ENCODE assay signal across 1 cellular context in the genomic region with DNA sequence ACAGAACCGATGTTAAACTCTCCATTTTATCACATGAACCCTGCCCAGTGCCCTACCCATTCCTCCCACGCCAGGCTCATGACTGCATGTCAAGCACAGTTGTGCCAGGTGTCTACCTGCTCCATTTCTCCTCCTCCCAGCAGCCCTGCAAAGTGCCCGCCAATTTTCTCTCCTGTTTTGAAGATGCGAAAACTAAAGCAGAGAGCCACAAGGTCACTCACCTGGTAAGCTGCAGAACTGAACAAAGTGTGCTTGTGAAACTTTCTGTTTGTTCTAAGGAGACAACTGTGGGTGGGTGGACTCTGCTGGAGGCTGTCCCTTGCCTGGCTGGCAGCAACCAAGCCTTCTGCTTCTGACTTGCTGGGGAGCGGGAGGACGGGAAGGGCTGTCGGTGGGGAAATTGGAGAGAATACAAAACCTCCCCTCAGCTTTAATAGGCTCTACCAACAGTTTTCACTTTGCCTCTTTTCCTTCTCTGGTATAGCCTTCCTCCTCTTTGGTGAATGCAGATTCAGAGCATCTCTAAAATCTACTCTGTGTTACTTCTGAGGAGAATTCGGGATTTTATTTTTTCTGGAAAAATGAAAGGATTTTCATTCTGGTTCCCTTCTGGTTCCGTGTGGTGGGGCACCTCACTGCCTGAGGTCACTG.
TF ChIP-seq lines count a peak whose summit lies in the region.

No MANE protein-coding gene starts in this region.

TF ChIP-seq in HepG2, 621 proteins besides CTCF, POLR2A, EP300 and RAD21 (continued from another document and continues in another):
- TF ChIP-seq, protein P1, sequence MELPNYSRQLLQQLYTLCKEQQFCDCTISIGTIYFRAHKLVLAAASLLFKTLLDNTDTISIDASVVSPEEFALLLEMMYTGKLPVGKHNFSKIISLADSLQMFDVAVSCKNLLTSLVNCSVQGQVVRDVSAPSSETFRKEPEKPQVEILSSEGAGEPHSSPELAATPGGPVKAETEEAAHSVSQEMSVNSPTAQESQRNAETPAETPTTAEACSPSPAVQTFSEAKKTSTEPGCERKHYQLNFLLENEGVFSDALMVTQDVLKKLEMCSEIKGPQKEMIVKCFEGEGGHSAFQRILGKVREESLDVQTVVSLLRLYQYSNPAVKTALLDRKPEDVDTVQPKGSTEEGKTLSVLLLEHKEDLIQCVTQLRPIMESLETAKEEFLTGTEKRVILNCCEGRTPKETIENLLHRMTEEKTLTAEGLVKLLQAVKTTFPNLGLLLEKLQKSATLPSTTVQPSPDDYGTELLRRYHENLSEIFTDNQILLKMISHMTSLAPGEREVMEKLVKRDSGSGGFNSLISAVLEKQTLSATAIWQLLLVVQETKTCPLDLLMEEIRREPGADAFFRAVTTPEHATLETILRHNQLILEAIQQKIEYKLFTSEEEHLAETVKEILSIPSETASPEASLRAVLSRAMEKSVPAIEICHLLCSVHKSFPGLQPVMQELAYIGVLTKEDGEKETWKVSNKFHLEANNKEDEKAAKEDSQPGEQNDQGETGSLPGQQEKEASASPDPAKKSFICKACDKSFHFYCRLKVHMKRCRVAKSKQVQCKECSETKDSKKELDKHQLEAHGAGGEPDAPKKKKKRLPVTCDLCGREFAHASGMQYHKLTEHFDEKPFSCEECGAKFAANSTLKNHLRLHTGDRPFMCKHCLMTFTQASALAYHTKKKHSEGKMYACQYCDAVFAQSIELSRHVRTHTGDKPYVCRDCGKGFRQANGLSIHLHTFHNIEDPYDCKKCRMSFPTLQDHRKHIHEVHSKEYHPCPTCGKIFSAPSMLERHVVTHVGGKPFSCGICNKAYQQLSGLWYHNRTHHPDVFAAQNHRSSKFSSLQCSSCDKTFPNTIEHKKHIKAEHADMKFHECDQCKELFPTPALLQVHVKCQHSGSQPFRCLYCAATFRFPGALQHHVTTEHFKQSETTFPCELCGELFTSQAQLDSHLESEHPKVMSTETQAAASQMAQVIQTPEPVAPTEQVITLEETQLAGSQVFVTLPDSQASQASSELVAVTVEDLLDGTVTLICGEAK (IDR thresholded peaks at IDR 0.05): no peak
- TF ChIP-seq, protein P1 (CRISPR knock-in tag; IDR thresholded peaks at IDR 0.05): no peak; the same call in 1 of the 2 replicates
- TF ChIP-seq ZNF749 (CRISPR knock-in tag; IDR thresholded peaks at IDR 0.05; ENCODE audit: borderline replicate concordance) (no peak), ETV5 (CRISPR knock-in tag; IDR thresholded peaks at IDR 0.05; ENCODE audit: borderline replicate concordance) (0 out of 2 replicates have a peak, but pooled peaks have one; percentile 25), ZNF33A (CRISPR knock-in tag; IDR thresholded peaks at IDR 0.05; ENCODE audit: borderline replicate concordance) (no peak), ZNF264 (CRISPR knock-in tag; IDR thresholded peaks at IDR 0.05) (no peak), ZNF292 (CRISPR knock-in tag; IDR thresholded peaks at IDR 0.05; ENCODE audit: borderline replicate concordance, low read depth) (peak; percentile 86; the same call in 1 of the 2 replicates), ZNF780A (CRISPR knock-in tag; IDR thresholded peaks at IDR 0.05) (no peak), MED1 (CRISPR knock-in tag; IDR thresholded peaks at IDR 0.05) (peak; percentile 47), ZFX (CRISPR knock-in tag; IDR thresholded peaks at IDR 0.05; ENCODE audit: low read depth) (no peak), ZBTB38 (CRISPR knock-in tag; IDR thresholded peaks at IDR 0.05) (no peak), ARID2 (CRISPR knock-in tag; IDR thresholded peaks at IDR 0.05; ENCODE audit: borderline replicate concordance) (no peak), ZNF746 (CRISPR knock-in tag; IDR thresholded peaks at IDR 0.05) (no peak), ELF1 (CRISPR knock-in tag; IDR thresholded peaks at IDR 0.05) (no peak), FOSL2 (CRISPR knock-in tag; IDR thresholded peaks at IDR 0.05) (peak; percentile 52; the same call in 1 of the 2 replicates), SRF (IDR thresholded peaks at IDR 0.05; ENCODE audit: low read depth, low read length) (no peak), RCOR2 (CRISPR knock-in tag; IDR thresholded peaks at IDR 0.05) (peak; percentile 58; the same call in 1 of the 2 replicates), GLI4 (CRISPR knock-in tag; IDR thresholded peaks at IDR 0.05; ENCODE audit: borderline replicate concordance) (no peak), POGZ (CRISPR knock-in tag; IDR thresholded peaks at IDR 0.05) (0 out of 2 replicates have a peak, but pooled peaks have one; percentile 32), CBX1 (IDR thresholded peaks at IDR 0.05; ENCODE audit: low read depth) (no peak), RFX3 (CRISPR knock-in tag; IDR thresholded peaks at IDR 0.05) (no peak), ZNF772 (CRISPR knock-in tag; IDR thresholded peaks at IDR 0.05) (no peak), ZNF136 (CRISPR knock-in tag; IDR thresholded peaks at IDR 0.05; ENCODE audit: low read depth) (no peak), ATAD3A (CRISPR knock-in tag; IDR thresholded peaks at IDR 0.05) (no peak), PITX1 (CRISPR knock-in tag; IDR thresholded peaks at IDR 0.05) (peak; percentile 57; the same call in 1 of the 2 replicates), FOXP1 (IDR thresholded peaks at IDR 0.05) (no peak), FOXP1 (CRISPR knock-in tag; IDR thresholded peaks at IDR 0.05) (peak; percentile 33; the same call in 1 of the 2 replicates), ZNF552 (CRISPR knock-in tag; IDR thresholded peaks at IDR 0.05; ENCODE audit: borderline replicate concordance) (no peak), ZNF10 (CRISPR knock-in tag; IDR thresholded peaks at IDR 0.05; ENCODE audit: borderline replicate concordance, low read depth) (no peak), ZIK1 (CRISPR knock-in tag; IDR thresholded peaks at IDR 0.05; ENCODE audit: borderline replicate concordance, low read depth) (no peak), ZNF737 (CRISPR knock-in tag; IDR thresholded peaks at IDR 0.05; ENCODE audit: borderline replicate concordance) (no peak), FOXK2 (IDR thresholded peaks at IDR 0.05) (no peak)
- TF ChIP-seq, protein P2, sequence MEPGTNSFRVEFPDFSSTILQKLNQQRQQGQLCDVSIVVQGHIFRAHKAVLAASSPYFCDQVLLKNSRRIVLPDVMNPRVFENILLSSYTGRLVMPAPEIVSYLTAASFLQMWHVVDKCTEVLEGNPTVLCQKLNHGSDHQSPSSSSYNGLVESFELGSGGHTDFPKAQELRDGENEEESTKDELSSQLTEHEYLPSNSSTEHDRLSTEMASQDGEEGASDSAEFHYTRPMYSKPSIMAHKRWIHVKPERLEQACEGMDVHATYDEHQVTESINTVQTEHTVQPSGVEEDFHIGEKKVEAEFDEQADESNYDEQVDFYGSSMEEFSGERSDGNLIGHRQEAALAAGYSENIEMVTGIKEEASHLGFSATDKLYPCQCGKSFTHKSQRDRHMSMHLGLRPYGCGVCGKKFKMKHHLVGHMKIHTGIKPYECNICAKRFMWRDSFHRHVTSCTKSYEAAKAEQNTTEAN (CRISPR knock-in tag; conservative IDR thresholded peaks at IDR 0.05): no peak; the same call in 1 of the 2 replicates
- TF ChIP-seq, protein P3, sequence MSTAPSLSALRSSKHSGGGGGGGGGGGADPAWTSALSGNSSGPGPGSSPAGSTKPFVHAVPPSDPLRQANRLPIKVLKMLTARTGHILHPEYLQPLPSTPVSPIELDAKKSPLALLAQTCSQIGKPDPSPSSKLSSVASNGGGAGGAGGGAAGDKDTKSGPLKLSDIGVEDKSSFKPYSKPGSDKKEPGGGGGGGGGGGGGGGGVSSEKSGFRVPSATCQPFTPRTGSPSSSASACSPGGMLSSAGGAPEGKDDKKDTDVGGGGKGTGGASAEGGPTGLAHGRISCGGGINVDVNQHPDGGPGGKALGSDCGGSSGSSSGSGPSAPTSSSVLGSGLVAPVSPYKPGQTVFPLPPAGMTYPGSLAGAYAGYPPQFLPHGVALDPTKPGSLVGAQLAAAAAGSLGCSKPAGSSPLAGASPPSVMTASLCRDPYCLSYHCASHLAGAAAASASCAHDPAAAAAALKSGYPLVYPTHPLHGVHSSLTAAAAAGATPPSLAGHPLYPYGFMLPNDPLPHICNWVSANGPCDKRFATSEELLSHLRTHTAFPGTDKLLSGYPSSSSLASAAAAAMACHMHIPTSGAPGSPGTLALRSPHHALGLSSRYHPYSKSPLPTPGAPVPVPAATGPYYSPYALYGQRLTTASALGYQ (CRISPR knock-in tag; IDR thresholded peaks at IDR 0.05): 0 out of 2 replicates have a peak, but pooled peaks have one; percentile 25
- TF ChIP-seq, protein P4, sequence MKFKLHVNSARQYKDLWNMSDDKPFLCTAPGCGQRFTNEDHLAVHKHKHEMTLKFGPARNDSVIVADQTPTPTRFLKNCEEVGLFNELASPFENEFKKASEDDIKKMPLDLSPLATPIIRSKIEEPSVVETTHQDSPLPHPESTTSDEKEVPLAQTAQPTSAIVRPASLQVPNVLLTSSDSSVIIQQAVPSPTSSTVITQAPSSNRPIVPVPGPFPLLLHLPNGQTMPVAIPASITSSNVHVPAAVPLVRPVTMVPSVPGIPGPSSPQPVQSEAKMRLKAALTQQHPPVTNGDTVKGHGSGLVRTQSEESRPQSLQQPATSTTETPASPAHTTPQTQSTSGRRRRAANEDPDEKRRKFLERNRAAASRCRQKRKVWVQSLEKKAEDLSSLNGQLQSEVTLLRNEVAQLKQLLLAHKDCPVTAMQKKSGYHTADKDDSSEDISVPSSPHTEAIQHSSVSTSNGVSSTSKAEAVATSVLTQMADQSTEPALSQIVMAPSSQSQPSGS (CRISPR knock-in tag; IDR thresholded peaks at IDR 0.05): 0 out of 2 replicates have a peak, but pooled peaks have one; percentile 30
- TF ChIP-seq, protein P5, sequence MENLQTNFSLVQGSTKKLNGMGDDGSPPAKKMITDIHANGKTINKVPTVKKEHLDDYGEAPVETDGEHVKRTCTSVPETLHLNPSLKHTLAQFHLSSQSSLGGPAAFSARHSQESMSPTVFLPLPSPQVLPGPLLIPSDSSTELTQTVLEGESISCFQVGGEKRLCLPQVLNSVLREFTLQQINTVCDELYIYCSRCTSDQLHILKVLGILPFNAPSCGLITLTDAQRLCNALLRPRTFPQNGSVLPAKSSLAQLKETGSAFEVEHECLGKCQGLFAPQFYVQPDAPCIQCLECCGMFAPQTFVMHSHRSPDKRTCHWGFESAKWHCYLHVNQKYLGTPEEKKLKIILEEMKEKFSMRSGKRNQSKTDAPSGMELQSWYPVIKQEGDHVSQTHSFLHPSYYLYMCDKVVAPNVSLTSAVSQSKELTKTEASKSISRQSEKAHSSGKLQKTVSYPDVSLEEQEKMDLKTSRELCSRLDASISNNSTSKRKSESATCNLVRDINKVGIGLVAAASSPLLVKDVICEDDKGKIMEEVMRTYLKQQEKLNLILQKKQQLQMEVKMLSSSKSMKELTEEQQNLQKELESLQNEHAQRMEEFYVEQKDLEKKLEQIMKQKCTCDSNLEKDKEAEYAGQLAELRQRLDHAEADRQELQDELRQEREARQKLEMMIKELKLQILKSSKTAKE (CRISPR knock-in tag; IDR thresholded peaks at IDR 0.05; ENCODE audit: borderline replicate concordance): no peak
- TF ChIP-seq, protein P6, sequence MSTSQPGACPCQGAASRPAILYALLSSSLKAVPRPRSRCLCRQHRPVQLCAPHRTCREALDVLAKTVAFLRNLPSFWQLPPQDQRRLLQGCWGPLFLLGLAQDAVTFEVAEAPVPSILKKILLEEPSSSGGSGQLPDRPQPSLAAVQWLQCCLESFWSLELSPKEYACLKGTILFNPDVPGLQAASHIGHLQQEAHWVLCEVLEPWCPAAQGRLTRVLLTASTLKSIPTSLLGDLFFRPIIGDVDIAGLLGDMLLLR (CRISPR knock-in tag; IDR thresholded peaks at IDR 0.05): no peak
- TF ChIP-seq, protein P7, sequence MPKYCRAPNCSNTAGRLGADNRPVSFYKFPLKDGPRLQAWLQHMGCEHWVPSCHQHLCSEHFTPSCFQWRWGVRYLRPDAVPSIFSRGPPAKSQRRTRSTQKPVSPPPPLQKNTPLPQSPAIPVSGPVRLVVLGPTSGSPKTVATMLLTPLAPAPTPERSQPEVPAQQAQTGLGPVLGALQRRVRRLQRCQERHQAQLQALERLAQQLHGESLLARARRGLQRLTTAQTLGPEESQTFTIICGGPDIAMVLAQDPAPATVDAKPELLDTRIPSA (CRISPR knock-in tag; IDR thresholded peaks at IDR 0.05; ENCODE audit: borderline replicate concordance): no peak
- TF ChIP-seq, protein P8, sequence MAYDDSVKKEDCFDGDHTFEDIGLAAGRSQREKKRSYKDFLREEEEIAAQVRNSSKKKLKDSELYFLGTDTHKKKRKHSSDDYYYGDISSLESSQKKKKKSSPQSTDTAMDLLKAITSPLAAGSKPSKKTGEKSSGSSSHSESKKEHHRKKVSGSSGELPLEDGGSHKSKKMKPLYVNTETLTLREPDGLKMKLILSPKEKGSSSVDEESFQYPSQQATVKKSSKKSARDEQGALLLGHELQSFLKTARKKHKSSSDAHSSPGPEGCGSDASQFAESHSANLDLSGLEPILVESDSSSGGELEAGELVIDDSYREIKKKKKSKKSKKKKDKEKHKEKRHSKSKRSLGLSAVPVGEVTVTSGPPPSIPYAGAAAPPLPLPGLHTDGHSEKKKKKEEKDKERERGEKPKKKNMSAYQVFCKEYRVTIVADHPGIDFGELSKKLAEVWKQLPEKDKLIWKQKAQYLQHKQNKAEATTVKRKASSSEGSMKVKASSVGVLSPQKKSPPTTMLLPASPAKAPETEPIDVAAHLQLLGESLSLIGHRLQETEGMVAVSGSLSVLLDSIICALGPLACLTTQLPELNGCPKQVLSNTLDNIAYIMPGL (CRISPR knock-in tag; IDR thresholded peaks at IDR 0.05; ENCODE audit: borderline replicate concordance in 1 of 2, low read depth in 1 of 2): 0 out of 4 replicates have a peak, but pooled peaks of 1 of the 2 experiments have one; percentile 21
